In genomic region chr17:81641825-81642489, GRCh38 we compare ENCODE assay signal across 1 cellular context.
TF ChIP-seq lines count a peak whose summit lies in the region.

No MANE protein-coding gene starts in this region.

TF ChIP-seq in GM23338, 12 proteins besides CTCF, POLR2A, EP300 and RAD21 (continued from another document):
- TF ChIP-seq, protein P1, sequence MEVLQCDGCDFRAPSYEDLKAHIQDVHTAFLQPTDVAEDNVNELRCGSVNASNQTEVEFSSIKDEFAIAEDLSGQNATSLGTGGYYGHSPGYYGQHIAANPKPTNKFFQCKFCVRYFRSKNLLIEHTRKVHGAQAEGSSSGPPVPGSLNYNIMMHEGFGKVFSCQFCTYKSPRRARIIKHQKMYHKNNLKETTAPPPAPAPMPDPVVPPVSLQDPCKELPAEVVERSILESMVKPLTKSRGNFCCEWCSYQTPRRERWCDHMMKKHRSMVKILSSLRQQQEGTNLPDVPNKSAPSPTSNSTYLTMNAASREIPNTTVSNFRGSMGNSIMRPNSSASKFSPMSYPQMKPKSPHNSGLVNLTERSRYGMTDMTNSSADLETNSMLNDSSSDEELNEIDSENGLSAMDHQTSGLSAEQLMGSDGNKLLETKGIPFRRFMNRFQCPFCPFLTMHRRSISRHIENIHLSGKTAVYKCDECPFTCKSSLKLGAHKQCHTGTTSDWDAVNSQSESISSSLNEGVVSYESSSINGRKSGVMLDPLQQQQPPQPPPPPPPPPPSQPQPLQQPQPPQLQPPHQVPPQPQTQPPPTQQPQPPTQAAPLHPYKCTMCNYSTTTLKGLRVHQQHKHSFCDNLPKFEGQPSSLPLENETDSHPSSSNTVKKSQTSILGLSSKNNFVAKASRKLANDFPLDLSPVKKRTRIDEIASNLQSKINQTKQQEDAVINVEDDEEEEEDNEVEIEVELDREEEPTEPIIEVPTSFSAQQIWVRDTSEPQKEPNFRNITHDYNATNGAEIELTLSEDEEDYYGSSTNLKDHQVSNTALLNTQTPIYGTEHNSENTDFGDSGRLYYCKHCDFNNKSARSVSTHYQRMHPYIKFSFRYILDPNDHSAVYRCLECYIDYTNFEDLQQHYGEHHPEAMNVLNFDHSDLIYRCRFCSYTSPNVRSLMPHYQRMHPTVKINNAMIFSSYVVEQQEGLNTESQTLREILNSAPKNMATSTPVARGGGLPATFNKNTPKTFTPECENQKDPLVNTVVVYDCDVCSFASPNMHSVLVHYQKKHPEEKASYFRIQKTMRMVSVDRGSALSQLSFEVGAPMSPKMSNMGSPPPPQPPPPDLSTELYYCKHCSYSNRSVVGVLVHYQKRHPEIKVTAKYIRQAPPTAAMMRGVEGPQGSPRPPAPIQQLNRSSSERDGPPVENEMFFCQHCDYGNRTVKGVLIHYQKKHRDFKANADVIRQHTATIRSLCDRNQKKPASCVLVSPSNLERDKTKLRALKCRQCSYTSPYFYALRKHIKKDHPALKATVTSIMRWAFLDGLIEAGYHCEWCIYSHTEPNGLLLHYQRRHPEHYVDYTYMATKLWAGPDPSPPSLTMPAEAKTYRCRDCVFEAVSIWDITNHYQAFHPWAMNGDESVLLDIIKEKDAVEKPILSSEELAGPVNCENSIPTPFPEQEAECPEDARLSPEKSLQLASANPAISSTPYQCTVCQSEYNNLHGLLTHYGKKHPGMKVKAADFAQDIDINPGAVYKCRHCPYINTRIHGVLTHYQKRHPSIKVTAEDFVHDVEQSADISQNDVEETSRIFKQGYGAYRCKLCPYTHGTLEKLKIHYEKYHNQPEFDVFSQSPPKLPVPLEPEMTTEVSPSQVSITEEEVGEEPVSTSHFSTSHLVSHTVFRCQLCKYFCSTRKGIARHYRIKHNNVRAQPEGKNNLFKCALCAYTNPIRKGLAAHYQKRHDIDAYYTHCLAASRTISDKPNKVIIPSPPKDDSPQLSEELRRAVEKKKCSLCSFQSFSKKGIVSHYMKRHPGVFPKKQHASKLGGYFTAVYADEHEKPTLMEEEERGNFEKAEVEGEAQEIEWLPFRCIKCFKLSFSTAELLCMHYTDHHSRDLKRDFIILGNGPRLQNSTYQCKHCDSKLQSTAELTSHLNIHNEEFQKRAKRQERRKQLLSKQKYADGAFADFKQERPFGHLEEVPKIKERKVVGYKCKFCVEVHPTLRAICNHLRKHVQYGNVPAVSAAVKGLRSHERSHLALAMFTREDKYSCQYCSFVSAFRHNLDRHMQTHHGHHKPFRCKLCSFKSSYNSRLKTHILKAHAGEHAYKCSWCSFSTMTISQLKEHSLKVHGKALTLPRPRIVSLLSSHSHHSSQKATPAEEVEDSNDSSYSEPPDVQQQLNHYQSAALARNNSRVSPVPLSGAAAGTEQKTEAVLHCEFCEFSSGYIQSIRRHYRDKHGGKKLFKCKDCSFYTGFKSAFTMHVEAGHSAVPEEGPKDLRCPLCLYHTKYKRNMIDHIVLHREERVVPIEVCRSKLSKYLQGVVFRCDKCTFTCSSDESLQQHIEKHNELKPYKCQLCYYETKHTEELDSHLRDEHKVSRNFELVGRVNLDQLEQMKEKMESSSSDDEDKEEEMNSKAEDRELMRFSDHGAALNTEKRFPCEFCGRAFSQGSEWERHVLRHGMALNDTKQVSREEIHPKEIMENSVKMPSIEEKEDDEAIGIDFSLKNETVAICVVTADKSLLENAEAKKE (CRISPR knock-in tag; IDR thresholded peaks at IDR 0.05): no peak
- TF ChIP-seq ZNF114 (CRISPR knock-in tag; IDR thresholded peaks at IDR 0.05) (no peak), ZNF331 (CRISPR knock-in tag; IDR thresholded peaks at IDR 0.05; ENCODE audit: low read depth) (no peak), NANOG (IDR thresholded peaks at IDR 0.05; ENCODE audit: borderline replicate concordance) (no peak), STAT1 (IDR thresholded peaks at IDR 0.05; ENCODE audit: unreplicated experiment) (no peak), EZH2 (IDR thresholded peaks at IDR 0.05; ENCODE audit: low read depth, unreplicated experiment) (no peak), EZH2phosphoT487 (IDR thresholded peaks at IDR 0.05; ENCODE audit: unreplicated experiment) (no peak), JUNB (IDR thresholded peaks at IDR 0.05; ENCODE audit: unreplicated experiment) (no peak)
- TF ChIP-seq, protein P2, sequence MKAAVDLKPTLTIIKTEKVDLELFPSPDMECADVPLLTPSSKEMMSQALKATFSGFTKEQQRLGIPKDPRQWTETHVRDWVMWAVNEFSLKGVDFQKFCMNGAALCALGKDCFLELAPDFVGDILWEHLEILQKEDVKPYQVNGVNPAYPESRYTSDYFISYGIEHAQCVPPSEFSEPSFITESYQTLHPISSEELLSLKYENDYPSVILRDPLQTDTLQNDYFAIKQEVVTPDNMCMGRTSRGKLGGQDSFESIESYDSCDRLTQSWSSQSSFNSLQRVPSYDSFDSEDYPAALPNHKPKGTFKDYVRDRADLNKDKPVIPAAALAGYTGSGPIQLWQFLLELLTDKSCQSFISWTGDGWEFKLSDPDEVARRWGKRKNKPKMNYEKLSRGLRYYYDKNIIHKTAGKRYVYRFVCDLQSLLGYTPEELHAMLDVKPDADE (IDR thresholded peaks at IDR 0.05): no peak
TF ChIP-seq in GM23338: peak in this region for 0.
